In the genomic region with DNA sequence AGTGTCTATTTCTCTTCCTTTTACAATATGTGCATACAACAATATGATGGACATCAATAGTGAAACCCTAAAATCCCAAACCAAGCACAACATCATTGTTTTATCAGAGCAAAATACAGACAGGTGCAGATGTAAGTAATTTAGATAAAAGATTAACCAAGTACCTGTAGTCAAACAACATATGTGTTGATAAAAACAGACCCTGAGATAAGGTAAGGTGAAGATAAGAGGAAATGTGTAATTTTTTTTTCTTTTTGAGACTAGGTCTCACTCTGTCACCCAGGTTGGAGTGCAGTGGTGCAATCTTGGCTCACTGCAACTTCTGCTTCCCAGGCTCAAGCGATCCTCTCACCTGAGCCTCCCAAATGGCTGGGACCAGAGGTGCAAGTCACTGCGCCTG, we compare ENCODE assay signal across 26 cellular contexts.
"Had no signal": no experiment of that assay in that cellular context is flagged by ENCODE, and none has a peak within 500 bp of the region (broad histone marks: within the 10 kb centered on the region; RNA-seq: fewer than 3 reads in every experiment).

No MANE protein-coding gene starts in this region.

- H3K36me3 ChIP-seq: stomach, suprapubic skin, thoracic aorta, thyroid gland, tibial artery, tibial nerve, transverse colon, upper lobe of left lung, upper lobe of right lung, uterus, vagina had no signal

- H3K9me3 ChIP-seq: stomach, suprapubic skin, testis, thoracic aorta, thyroid gland, tibial artery, tibial nerve, transverse colon, upper lobe of left lung, upper lobe of right lung, uterus, vagina had no signal

- DNase-seq: stimulated activated CD4-positive, alpha-beta T cell treated with anti-CD3 and anti-CD28 coated beads, Interleukin-2, amount 100 ng/mL, for 48 hours; stimulated activated CD4-positive, alpha-beta T cell treated with anti-CD3 and anti-CD28 coated beads, Interleukin-4, amount 100 ng/mL, for 1 hour; stimulated activated CD4-positive, alpha-beta T cell treated with anti-CD3 and anti-CD28 coated beads, Interleukin-4, amount 100 ng/mL, for 24 hours; stimulated activated CD4-positive, alpha-beta T cell treated with anti-CD3 and anti-CD28 coated beads, Interleukin-4, amount 100 ng/mL, for 4 hours; stimulated activated CD8-positive, alpha-beta memory T cell treated with anti-CD3 and anti-CD28 coated beads, Interleukin-4, amount 100 ng/mL, for 48 hours; stimulated activated naive B cell treated with anti-CD40 and anti-IgM and Interleukin-4, amounts not matched to agents 10 μg/mL and 1 μg/mL and 100 μg/mL, for 72 hours; stimulated activated naive CD4-positive, alpha-beta T cell; stimulated activated naive CD4-positive, alpha-beta T cell treated with Interleukin-2 at 50 U/mL for 16 hours; stimulated activated naive CD8-positive, alpha-beta T cell treated with anti-CD3 and anti-CD28 coated beads, Interleukin-15, amount 100 ng/mL, for 72 hours; stimulated activated naive CD8-positive, alpha-beta T cell treated with anti-CD3 and anti-CD28 coated beads, Interleukin-15, Interleukin-2, amounts not matched to agents 100 U/mL and 50 U/mL, for 24 hours; stomach; substantia nigra; testis; thyroid gland; tibial artery; transverse colon; trophoblast cell; upper lobe of left lung; upper lobe of right lung; uterus had no signal

- ATAC-seq: stimulated activated effector memory CD8-positive, alpha-beta T cell treated with anti-CD3 and anti-CD28 coated beads, Interleukin-12 subunit alpha, Interleukin-12 subunit beta, amount 100 ng/mL, for 72 hours; stimulated activated memory B cell treated with anti-CD40 and anti-IgM and Interleukin-4, amounts not matched to agents 10 μg/mL and 1 μg/mL and 100 μg/mL, for 72 hours; stimulated activated naive B cell treated with anti-CD40 and anti-IgM and Interleukin-4, amounts not matched to agents 10 μg/mL and 1 μg/mL and 100 μg/mL, for 72 hours; stimulated activated naive CD8-positive, alpha-beta T cell treated with anti-CD3 and anti-CD28 coated beads, Interleukin-15, amount 100 ng/mL, for 72 hours; stimulated activated naive CD8-positive, alpha-beta T cell treated with anti-CD3 and anti-CD28 coated beads, Interleukin-15, Interleukin-2, amounts not matched to agents 100 U/mL and 50 U/mL, for 24 hours; upper lobe of right lung had no signal

- H3K4me1 ChIP-seq: stomach, suprapubic skin, testis, thyroid gland, tibial artery, tibial nerve, upper lobe of left lung, upper lobe of right lung, uterus, vagina had no signal

- H3K4me3 ChIP-seq: stomach, suprapubic skin, testis, thoracic aorta, thyroid gland, tibial artery, tibial nerve, transverse colon, upper lobe of left lung, upper lobe of right lung, uterus, vagina had no signal
